2 cellular contexts compared by ENCODE assay signal in genomic region chr9:127936347-127936852, GRCh38.
TF ChIP-seq lines count a peak whose summit lies in the region.

No MANE protein-coding gene starts in this region.

TF ChIP-seq in GM23338, 12 proteins besides CTCF, POLR2A, EP300 and RAD21:
- no peak for TF ChIP-seq JUNB (IDR thresholded peaks at IDR 0.05; ENCODE audit: unreplicated experiment)
- TF ChIP-seq, protein P1, sequence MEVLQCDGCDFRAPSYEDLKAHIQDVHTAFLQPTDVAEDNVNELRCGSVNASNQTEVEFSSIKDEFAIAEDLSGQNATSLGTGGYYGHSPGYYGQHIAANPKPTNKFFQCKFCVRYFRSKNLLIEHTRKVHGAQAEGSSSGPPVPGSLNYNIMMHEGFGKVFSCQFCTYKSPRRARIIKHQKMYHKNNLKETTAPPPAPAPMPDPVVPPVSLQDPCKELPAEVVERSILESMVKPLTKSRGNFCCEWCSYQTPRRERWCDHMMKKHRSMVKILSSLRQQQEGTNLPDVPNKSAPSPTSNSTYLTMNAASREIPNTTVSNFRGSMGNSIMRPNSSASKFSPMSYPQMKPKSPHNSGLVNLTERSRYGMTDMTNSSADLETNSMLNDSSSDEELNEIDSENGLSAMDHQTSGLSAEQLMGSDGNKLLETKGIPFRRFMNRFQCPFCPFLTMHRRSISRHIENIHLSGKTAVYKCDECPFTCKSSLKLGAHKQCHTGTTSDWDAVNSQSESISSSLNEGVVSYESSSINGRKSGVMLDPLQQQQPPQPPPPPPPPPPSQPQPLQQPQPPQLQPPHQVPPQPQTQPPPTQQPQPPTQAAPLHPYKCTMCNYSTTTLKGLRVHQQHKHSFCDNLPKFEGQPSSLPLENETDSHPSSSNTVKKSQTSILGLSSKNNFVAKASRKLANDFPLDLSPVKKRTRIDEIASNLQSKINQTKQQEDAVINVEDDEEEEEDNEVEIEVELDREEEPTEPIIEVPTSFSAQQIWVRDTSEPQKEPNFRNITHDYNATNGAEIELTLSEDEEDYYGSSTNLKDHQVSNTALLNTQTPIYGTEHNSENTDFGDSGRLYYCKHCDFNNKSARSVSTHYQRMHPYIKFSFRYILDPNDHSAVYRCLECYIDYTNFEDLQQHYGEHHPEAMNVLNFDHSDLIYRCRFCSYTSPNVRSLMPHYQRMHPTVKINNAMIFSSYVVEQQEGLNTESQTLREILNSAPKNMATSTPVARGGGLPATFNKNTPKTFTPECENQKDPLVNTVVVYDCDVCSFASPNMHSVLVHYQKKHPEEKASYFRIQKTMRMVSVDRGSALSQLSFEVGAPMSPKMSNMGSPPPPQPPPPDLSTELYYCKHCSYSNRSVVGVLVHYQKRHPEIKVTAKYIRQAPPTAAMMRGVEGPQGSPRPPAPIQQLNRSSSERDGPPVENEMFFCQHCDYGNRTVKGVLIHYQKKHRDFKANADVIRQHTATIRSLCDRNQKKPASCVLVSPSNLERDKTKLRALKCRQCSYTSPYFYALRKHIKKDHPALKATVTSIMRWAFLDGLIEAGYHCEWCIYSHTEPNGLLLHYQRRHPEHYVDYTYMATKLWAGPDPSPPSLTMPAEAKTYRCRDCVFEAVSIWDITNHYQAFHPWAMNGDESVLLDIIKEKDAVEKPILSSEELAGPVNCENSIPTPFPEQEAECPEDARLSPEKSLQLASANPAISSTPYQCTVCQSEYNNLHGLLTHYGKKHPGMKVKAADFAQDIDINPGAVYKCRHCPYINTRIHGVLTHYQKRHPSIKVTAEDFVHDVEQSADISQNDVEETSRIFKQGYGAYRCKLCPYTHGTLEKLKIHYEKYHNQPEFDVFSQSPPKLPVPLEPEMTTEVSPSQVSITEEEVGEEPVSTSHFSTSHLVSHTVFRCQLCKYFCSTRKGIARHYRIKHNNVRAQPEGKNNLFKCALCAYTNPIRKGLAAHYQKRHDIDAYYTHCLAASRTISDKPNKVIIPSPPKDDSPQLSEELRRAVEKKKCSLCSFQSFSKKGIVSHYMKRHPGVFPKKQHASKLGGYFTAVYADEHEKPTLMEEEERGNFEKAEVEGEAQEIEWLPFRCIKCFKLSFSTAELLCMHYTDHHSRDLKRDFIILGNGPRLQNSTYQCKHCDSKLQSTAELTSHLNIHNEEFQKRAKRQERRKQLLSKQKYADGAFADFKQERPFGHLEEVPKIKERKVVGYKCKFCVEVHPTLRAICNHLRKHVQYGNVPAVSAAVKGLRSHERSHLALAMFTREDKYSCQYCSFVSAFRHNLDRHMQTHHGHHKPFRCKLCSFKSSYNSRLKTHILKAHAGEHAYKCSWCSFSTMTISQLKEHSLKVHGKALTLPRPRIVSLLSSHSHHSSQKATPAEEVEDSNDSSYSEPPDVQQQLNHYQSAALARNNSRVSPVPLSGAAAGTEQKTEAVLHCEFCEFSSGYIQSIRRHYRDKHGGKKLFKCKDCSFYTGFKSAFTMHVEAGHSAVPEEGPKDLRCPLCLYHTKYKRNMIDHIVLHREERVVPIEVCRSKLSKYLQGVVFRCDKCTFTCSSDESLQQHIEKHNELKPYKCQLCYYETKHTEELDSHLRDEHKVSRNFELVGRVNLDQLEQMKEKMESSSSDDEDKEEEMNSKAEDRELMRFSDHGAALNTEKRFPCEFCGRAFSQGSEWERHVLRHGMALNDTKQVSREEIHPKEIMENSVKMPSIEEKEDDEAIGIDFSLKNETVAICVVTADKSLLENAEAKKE (CRISPR knock-in tag; IDR thresholded peaks at IDR 0.05), result no peak
- TF ChIP-seq REST (IDR thresholded peaks at IDR 0.05; ENCODE audit: unreplicated experiment), result no peak
- no peak for TF ChIP-seq ETS1 (IDR thresholded peaks at IDR 0.05)
- TF ChIP-seq ZNF114 (CRISPR knock-in tag; IDR thresholded peaks at IDR 0.05), result no peak
- TF ChIP-seq CREB1 (CRISPR knock-in tag; IDR thresholded peaks at IDR 0.05; ENCODE audit: low read depth), result no peak
- no peak for TF ChIP-seq NANOG (IDR thresholded peaks at IDR 0.05; ENCODE audit: borderline replicate concordance)
- no peak for TF ChIP-seq ZNF331 (CRISPR knock-in tag; IDR thresholded peaks at IDR 0.05; ENCODE audit: low read depth)
- no peak for TF ChIP-seq STAT1 (IDR thresholded peaks at IDR 0.05; ENCODE audit: unreplicated experiment)
- TF ChIP-seq EZH2 (IDR thresholded peaks at IDR 0.05; ENCODE audit: low read depth, unreplicated experiment), result no peak
- no peak for TF ChIP-seq EZH2phosphoT487 (IDR thresholded peaks at IDR 0.05; ENCODE audit: unreplicated experiment)
- TF ChIP-seq POLR2AphosphoS5 (IDR thresholded peaks at IDR 0.05; ENCODE audit: low read depth), result no peak
TF ChIP-seq in GM23338: peak in this region for 0.

TF ChIP-seq in endothelial cell of umbilical vein, 7 proteins besides CTCF, POLR2A, EP300 and RAD21:
- no peak for TF ChIP-seq POLR2AphosphoS5 (IDR thresholded peaks at IDR 0.05; ENCODE audit: insufficient read depth, low read depth, low read length)
